Comparison of ENCODE assay signal across 20 cellular contexts in genomic region chr2:125296742-125297141, GRCh38.
"Had no signal": no experiment of that assay in that cellular context is flagged by ENCODE, and none has a peak within 500 bp of the region (broad histone marks: within the 10 kb centered on the region; RNA-seq: fewer than 3 reads in every experiment).

No MANE protein-coding gene starts in this region.

- H3K4me1 Mint-ChIP-seq: activated B cell treated with CpG ODN at 0.5 μM for 24 hours; naive thymus-derived CD4-positive, alpha-beta T cell; stimulated activated memory B cell treated with anti-CD40 and anti-IgM and Interleukin-4, amounts not matched to agents 10 μg/mL and 1 μg/mL and 100 μg/mL, for 72 hours had no signal

- H3K27me3 Mint-ChIP-seq: activated B cell treated with CpG ODN at 0.5 μM for 24 hours; activated CD4-positive, alpha-beta memory T cell treated with anti-CD3 and anti-CD28 coated beads for 36 hours; naive thymus-derived CD4-positive, alpha-beta T cell; stimulated activated memory B cell treated with anti-CD40 and anti-IgM and Interleukin-4, amounts not matched to agents 10 μg/mL and 1 μg/mL and 100 μg/mL, for 72 hours had no signal

- H3K36me3 ChIP-seq: gastrocnemius medialis, heart right ventricle, sigmoid colon, thoracic aorta, upper lobe of right lung had no signal

- H3K36me3 Mint-ChIP-seq: activated CD4-positive, alpha-beta memory T cell treated with anti-CD3 and anti-CD28 coated beads for 36 hours; naive thymus-derived CD4-positive, alpha-beta T cell; stimulated activated memory B cell treated with anti-CD40 and anti-IgM and Interleukin-4, amounts not matched to agents 10 μg/mL and 1 μg/mL and 100 μg/mL, for 72 hours had no signal

- H3K4me3 Mint-ChIP-seq: activated B cell treated with CpG ODN at 0.5 μM for 24 hours; activated CD4-positive, alpha-beta memory T cell treated with anti-CD3 and anti-CD28 coated beads for 36 hours; activated T-helper 1 cell treated with anti-CD3 and anti-CD28 coated beads, Interleukin-12 subunit alpha, Interleukin-12 subunit beta, Interleukin-2, Interleukin-4 antibody, amounts not matched to agents 30 ng/mL and 10 ng/mL and 1 ng/mL, durations not matched to agents 14 hours and 24 hours and 36 hours; naive thymus-derived CD4-positive, alpha-beta T cell; stimulated activated memory B cell treated with anti-CD40 and anti-IgM and Interleukin-4, amounts not matched to agents 10 μg/mL and 1 μg/mL and 100 μg/mL, for 72 hours had no signal

- H3K9me3 ChIP-seq: gastrocnemius medialis, sigmoid colon, thoracic aorta, upper lobe of right lung had no signal

- H3K27me3 ChIP-seq: gastrocnemius medialis, heart right ventricle, sigmoid colon, upper lobe of right lung had no signal

- DNase-seq: activated B cell treated with CpG ODN at 0.5 μM for 24 hours; activated CD4-positive, alpha-beta memory T cell treated with anti-CD3 and anti-CD28 coated beads for 36 hours; activated CD4-positive, alpha-beta T cell treated with anti-CD3 and anti-CD28 coated beads for 4 hours; activated gamma-delta T cell treated with Interleukin-2 at 50 U/mL for 16 hours; activated T-cell treated with anti-CD3 and anti-CD28 coated beads for 4 hours; cerebellar nuclear complex; cortex of kidney; effector CD4-positive, alpha-beta T cell; gastrocnemius medialis; heart right ventricle; mesenchymal stem cell; naive thymus-derived CD4-positive, alpha-beta T cell; sigmoid colon; stimulated activated CD4-positive, alpha-beta T cell treated with anti-CD3 and anti-CD28 coated beads, Interleukin-4, amount 100 ng/mL, for 4 hours; upper lobe of right lung had no signal

- H3K4me3 ChIP-seq: gastrocnemius medialis, heart right ventricle, sigmoid colon, thoracic aorta, upper lobe of right lung had no signal

- H3K27ac Mint-ChIP-seq: activated B cell treated with CpG ODN at 0.5 μM for 24 hours; activated CD4-positive, alpha-beta memory T cell treated with anti-CD3 and anti-CD28 coated beads for 36 hours; activated naive CD4-positive, alpha-beta T cell treated with anti-CD3 and anti-CD28 coated beads, Interleukin-2, amount 50 U/mL, for 72 hours; activated T-helper 1 cell treated with anti-CD3 and anti-CD28 coated beads, Interleukin-12 subunit alpha, Interleukin-12 subunit beta, Interleukin-2, Interleukin-4 antibody, amounts not matched to agents 30 ng/mL and 10 ng/mL and 1 ng/mL, durations not matched to agents 14 hours and 24 hours and 36 hours; naive thymus-derived CD4-positive, alpha-beta T cell; stimulated activated memory B cell treated with anti-CD40 and anti-IgM and Interleukin-4, amounts not matched to agents 10 μg/mL and 1 μg/mL and 100 μg/mL, for 72 hours had no signal

- ATAC-seq: activated naive CD4-positive, alpha-beta T cell treated with anti-CD3 and anti-CD28 coated beads, Interleukin-2, amount 50 U/mL, for 72 hours; esophagus mucosa; gastrocnemius medialis; heart right ventricle; naive thymus-derived CD4-positive, alpha-beta T cell; stimulated activated memory B cell treated with anti-CD40 and anti-IgM and Interleukin-4, amounts not matched to agents 10 μg/mL and 1 μg/mL and 100 μg/mL, for 72 hours had no signal

- H3K27ac ChIP-seq: gastrocnemius medialis, heart right ventricle, sigmoid colon, thoracic aorta, upper lobe of right lung had no signal

- H3K9me3 Mint-ChIP-seq: activated B cell treated with CpG ODN at 0.5 μM for 24 hours had no signal

- H3K4me1 ChIP-seq: gastrocnemius medialis, heart right ventricle, sigmoid colon, upper lobe of right lung had no signal
